Comparison of ENCODE assay signal across 11 cellular contexts in genomic region chr5:155697236-155697635, GRCh38.
"Had no signal": no experiment of that assay in that cellular context is flagged by ENCODE, and none has a peak within 500 bp of the region (broad histone marks: within the 10 kb centered on the region; RNA-seq: fewer than 3 reads in every experiment).

No MANE protein-coding gene starts in this region.

- H2AFZ ChIP-seq: GM23248, GM23338 had no signal

- H3K27ac ChIP-seq: GM23248 had no signal

- FAIRE-seq: H1, H54 had no signal

- H3K36me3 ChIP-seq: HAP-1 had no signal

- DNase-seq: GM23248, GOT3, H7, H9, HCEC 1CT, HFFc6 had no signal

- ATAC-seq: GM23338, HCT116 had no signal

- H3K9me3 ChIP-seq: HAP-1 had no signal

- H3K4me1 ChIP-seq: HAP-1 had no signal

- H3K4me3 ChIP-seq: GM23248, GM23338, HAP-1 had no signal

- H3K4me2 ChIP-seq: GM23338 had no signal

- H3K9ac ChIP-seq: GM23248 had no signal
